Comparison of ENCODE assay signal across 1 cellular context in genomic region chr21:29647353-29647781, GRCh38.
A peak's percentile ranks its signal among the peaks of the same experiment; 100 is the strongest.
TF ChIP-seq lines count a peak whose summit lies in the region.

No MANE protein-coding gene starts in this region.

TF ChIP-seq in K562, 482 proteins besides CTCF, POLR2A, EP300 and RAD21 (continued from another document and continues in another):
- no peak for TF ChIP-seq ARID4B (CRISPR knock-in tag; IDR thresholded peaks at IDR 0.05)
- TF ChIP-seq ZNF274 (IDR thresholded peaks at IDR 0.05; ENCODE audit: borderline replicate concordance, low read depth, low read length) = no peak
- TF ChIP-seq NR2C2 (CRISPR knock-in tag; IDR thresholded peaks at IDR 0.05) = no peak
- peak; percentile 84 for TF ChIP-seq NR2C2 (tag; IDR thresholded peaks at IDR 0.05)
- TF ChIP-seq ZNF449 (CRISPR knock-in tag; IDR thresholded peaks at IDR 0.05) = no peak; the same call in 1 of the 2 replicates
- peak; percentile 83 for TF ChIP-seq TEAD4 (IDR thresholded peaks at IDR 0.05; ENCODE audit: low read length)
- TF ChIP-seq TEAD4 (CRISPR knock-in tag; IDR thresholded peaks at IDR 0.05; ENCODE audit: borderline replicate concordance) = no peak
- peak; percentile 48; the same call in 1 of the 2 replicates for TF ChIP-seq KLF16 (IDR thresholded peaks at IDR 0.05)
- TF ChIP-seq FOXK1 (CRISPR knock-in tag; IDR thresholded peaks at IDR 0.05; ENCODE audit: borderline replicate concordance) = no peak
- TF ChIP-seq CBX5 (IDR thresholded peaks at IDR 0.05; ENCODE audit: borderline replicate concordance, low read depth) = no peak
- TF ChIP-seq PRPF4 (IDR thresholded peaks at IDR 0.05; ENCODE audit: insufficient read depth, low read depth, low read length, poor library complexity, severe bottlenecking) = no peak
- no peak for TF ChIP-seq JUNB (CRISPR knock-in tag; conservative IDR thresholded peaks at IDR 0.05)
- TF ChIP-seq ZNF121 (CRISPR knock-in tag; conservative IDR thresholded peaks at IDR 0.05) = no peak
- no peak for TF ChIP-seq TRIM25 (IDR thresholded peaks at IDR 0.05; ENCODE audit: borderline replicate concordance)
- TF ChIP-seq ESRRB (CRISPR knock-in tag; IDR thresholded peaks at IDR 0.05; ENCODE audit: borderline replicate concordance) = no peak
- TF ChIP-seq ZNF444 (CRISPR knock-in tag; IDR thresholded peaks at IDR 0.05) = no peak
- TF ChIP-seq, protein P1, sequence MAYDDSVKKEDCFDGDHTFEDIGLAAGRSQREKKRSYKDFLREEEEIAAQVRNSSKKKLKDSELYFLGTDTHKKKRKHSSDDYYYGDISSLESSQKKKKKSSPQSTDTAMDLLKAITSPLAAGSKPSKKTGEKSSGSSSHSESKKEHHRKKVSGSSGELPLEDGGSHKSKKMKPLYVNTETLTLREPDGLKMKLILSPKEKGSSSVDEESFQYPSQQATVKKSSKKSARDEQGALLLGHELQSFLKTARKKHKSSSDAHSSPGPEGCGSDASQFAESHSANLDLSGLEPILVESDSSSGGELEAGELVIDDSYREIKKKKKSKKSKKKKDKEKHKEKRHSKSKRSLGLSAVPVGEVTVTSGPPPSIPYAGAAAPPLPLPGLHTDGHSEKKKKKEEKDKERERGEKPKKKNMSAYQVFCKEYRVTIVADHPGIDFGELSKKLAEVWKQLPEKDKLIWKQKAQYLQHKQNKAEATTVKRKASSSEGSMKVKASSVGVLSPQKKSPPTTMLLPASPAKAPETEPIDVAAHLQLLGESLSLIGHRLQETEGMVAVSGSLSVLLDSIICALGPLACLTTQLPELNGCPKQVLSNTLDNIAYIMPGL (CRISPR knock-in tag; IDR thresholded peaks at IDR 0.05) = no peak
- TF ChIP-seq ZSCAN29 (IDR thresholded peaks at IDR 0.05) = no peak
- no peak for TF ChIP-seq POLR3A (IDR thresholded peaks at IDR 0.05; ENCODE audit: borderline replicate concordance, extremely low read depth, insufficient read depth, insufficient read length)
- TF ChIP-seq, protein P2, sequence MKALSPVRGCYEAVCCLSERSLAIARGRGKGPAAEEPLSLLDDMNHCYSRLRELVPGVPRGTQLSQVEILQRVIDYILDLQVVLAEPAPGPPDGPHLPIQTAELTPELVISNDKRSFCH (CRISPR knock-in tag; IDR thresholded peaks at IDR 0.05) = 0 out of 2 replicates have a peak, but pooled peaks have one; percentile 11
- TF ChIP-seq, protein P2 (tag; IDR thresholded peaks at IDR 0.05) = peak; percentile 60; the same call in 1 of the 2 replicates
- 0 out of 2 replicates have a peak, but pooled peaks have one; percentile 21 for TF ChIP-seq RBM34 (IDR thresholded peaks at IDR 0.05; ENCODE audit: borderline replicate concordance, insufficient read depth, low read length)
- peak; percentile 91 for TF ChIP-seq ARID1B (IDR thresholded peaks at IDR 0.05)
- TF ChIP-seq NELFE (IDR thresholded peaks at IDR 0.05; ENCODE audit: insufficient read depth, insufficient read length) = no peak
- TF ChIP-seq, protein P3, sequence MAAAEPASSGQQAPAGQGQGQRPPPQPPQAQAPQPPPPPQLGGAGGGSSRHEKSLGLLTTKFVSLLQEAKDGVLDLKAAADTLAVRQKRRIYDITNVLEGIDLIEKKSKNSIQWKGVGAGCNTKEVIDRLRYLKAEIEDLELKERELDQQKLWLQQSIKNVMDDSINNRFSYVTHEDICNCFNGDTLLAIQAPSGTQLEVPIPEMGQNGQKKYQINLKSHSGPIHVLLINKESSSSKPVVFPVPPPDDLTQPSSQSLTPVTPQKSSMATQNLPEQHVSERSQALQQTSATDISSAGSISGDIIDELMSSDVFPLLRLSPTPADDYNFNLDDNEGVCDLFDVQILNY (CRISPR knock-in tag; IDR thresholded peaks at IDR 0.05) = no peak
- no peak for TF ChIP-seq HOMEZ (CRISPR knock-in tag; IDR thresholded peaks at IDR 0.05)
- TF ChIP-seq, protein P4, sequence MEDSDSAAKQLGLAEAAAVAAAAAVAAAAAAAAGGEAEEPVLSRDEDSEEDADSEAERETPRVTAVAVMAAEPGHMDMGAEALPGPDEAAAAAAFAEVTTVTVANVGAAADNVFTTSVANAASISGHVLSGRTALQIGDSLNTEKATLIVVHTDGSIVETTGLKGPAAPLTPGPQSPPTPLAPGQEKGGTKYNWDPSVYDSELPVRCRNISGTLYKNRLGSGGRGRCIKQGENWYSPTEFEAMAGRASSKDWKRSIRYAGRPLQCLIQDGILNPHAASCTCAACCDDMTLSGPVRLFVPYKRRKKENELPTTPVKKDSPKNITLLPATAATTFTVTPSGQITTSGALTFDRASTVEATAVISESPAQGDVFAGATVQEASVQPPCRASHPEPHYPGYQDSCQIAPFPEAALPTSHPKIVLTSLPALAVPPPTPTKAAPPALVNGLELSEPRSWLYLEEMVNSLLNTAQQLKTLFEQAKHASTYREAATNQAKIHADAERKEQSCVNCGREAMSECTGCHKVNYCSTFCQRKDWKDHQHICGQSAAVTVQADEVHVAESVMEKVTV (CRISPR knock-in tag; IDR thresholded peaks at IDR 0.05) = no peak
- peak; percentile 98 for TF ChIP-seq ATF7 (IDR thresholded peaks at IDR 0.05)
- no peak for TF ChIP-seq ZNF165 (CRISPR knock-in tag; IDR thresholded peaks at IDR 0.05; ENCODE audit: borderline replicate concordance)
- peak; percentile 85 for TF ChIP-seq C11orf30 (IDR thresholded peaks at IDR 0.05; ENCODE audit: low read depth)
